14 cellular contexts compared by ENCODE assay signal in the genomic region with DNA sequence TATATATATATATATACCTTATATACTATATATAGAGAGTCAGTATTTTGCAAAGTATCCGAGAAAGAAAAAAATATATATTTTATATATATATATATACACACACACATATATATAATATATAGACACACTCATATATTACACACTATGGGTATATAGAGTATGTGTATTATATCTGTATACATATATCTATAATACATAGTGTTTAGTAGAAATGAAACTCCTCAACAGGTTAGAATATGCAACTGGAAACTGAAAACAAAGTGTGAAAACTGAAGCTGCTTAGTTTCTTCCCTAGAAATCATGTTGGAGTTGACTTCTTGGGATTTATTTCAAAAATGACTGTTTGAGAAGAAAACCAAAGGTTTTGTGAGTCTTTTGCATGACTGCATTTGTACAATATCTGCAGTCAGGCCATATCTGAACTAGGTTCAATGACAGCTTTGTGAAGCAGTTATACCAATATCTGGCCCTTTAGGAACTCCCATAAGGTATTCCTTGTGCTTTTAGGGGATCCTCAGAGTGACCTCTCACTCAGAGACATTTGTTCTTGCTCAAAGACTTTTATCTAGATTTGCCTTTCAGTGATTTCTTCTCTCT.
DNase-seq lines count a peak whose midpoint lies in the region; ATAC-seq, FAIRE-seq and TF ChIP-seq lines count a peak whose summit lies in the region.
"Had no signal": no experiment of that assay in that cellular context is flagged by ENCODE, and none has a peak within 500 bp of the region (broad histone marks: within the 10 kb centered on the region; RNA-seq: fewer than 3 reads in every experiment).

No MANE protein-coding gene starts in this region.

- peaks cover 10% of the 10 kb centered on the region for H3K27me3 Mint-ChIP-seq in activated T-cell treated with anti-CD3 and anti-CD28 coated beads, Interleukin-2, amount 50 U/mL, for 72 hours (ENCODE audit: low read depth)
- peaks cover 3% of the 10 kb centered on the region for H3K27me3 Mint-ChIP-seq in GM23338 (ENCODE audit: insufficient read depth, low read depth, poor library complexity)
- H3K27me3 Mint-ChIP-seq: CD4-positive, alpha-beta memory T cell had no signal

- H3K4me1 ChIP-seq in GM23338 (ENCODE audit: insufficient read depth) (peaks cover 8% of the 10 kb centered on the region), mucosa of descending colon (ENCODE audit: low read depth) (no peaks in the 10 kb centered on the region)
- H3K4me1 ChIP-seq: BLaER1, HAP-1 had no signal

- no peak for DNase-seq in activated T-cell treated with anti-CD3 and anti-CD28 coated beads, Interleukin-2, amount 50 U/mL, for 72 hours
- DNase-seq in activated T-cell treated with anti-CD3 and anti-CD28 coated beads for 4 hours (no peak), GM23338 (ENCODE audit: low spot score) (no peak), frontal cortex (ENCODE audit: low spot score in 2 of 2) (no peak), mucosa of descending colon (no peak)
- DNase-seq in stimulated activated naive CD4-positive, alpha-beta T cell treated with Interleukin-2 at 50 U/mL for 16 hours (lab: John Stamatoyannopoulos, UW): no peak
- DNase-seq: CD4-positive, alpha-beta memory T cell; DMS79 treated with DMSO at 0.1 percent for 48 hours had no signal

- H3K4me2 ChIP-seq in GM23338: no peak overlapping the region
- H3K4me2 ChIP-seq: BLaER1 had no signal

- peak; percentile 67 for FAIRE-seq in A204.1 (lab: Jason Lieb, UNC)
- peak; percentile 71 for FAIRE-seq in frontal cortex (lab: Jason Lieb, UNC)
- FAIRE-seq: GM12878, GM19239 had no signal

- H3K36me3 ChIP-seq in GM23338 (ENCODE audit: insufficient read depth) (peaks cover 7% of the 10 kb centered on the region; the same call in 1 of the 2 replicates), mucosa of descending colon (ENCODE audit: low read depth) (no peaks in the 10 kb centered on the region)
- H3K36me3 ChIP-seq: BLaER1, HAP-1 had no signal

- H4K20me1 ChIP-seq in GM23338 (replicated peaks; ENCODE audit: insufficient read depth): no peaks in the 10 kb centered on the region
- H4K20me1 ChIP-seq: BLaER1 had no signal

- H3K4me3 ChIP-seq in GM23338 (no peak overlapping the region), mucosa of descending colon (no peak overlapping the region)
- H3K4me3 ChIP-seq: BLaER1, GM12878, HAP-1 had no signal

- H3F3A ChIP-seq in GM23338 (replicated peaks; ENCODE audit: low read depth): no peaks in the 10 kb centered on the region

- H3K9me3 Mint-ChIP-seq in activated T-cell treated with anti-CD3 and anti-CD28 coated beads, Interleukin-2, amount 50 U/mL, for 72 hours: peaks cover 4 to 5% of the 10 kb centered on the region in 2 donors
- peaks cover 21% of the 10 kb centered on the region for H3K9me3 Mint-ChIP-seq in GM23338

- H3K4me1 Mint-ChIP-seq in activated T-cell treated with anti-CD3 and anti-CD28 coated beads, Interleukin-2, amount 50 U/mL, for 72 hours (ENCODE audit: low read depth): peaks cover 32% of the 10 kb centered on the region
- H3K4me1 Mint-ChIP-seq in GM23338: peaks cover 8% of the 10 kb centered on the region

- H3K27ac Mint-ChIP-seq in activated T-cell treated with anti-CD3 and anti-CD28 coated beads, Interleukin-2, amount 50 U/mL, for 72 hours: no peak overlapping the region
- H3K27ac Mint-ChIP-seq in GM23338: no peak overlapping the region
- H3K27ac Mint-ChIP-seq: CD4-positive, alpha-beta memory T cell had no signal

- intact Hi-C loops in mucosa of descending colon (cut with DNase I, micrococcal nuclease): no loop called here

- no peaks in the 10 kb centered on the region for H3K27me3 ChIP-seq in GM23338 (ENCODE audit: insufficient read depth)
- H3K27me3 ChIP-seq: BLaER1 had no signal

- H3K4me3 Mint-ChIP-seq in activated T-cell treated with anti-CD3 and anti-CD28 coated beads, Interleukin-2, amount 50 U/mL, for 72 hours: no peak overlapping the region
- no peak overlapping the region for H3K4me3 Mint-ChIP-seq in GM23338
- H3K4me3 Mint-ChIP-seq: CD14-positive monocyte; CD4-positive, alpha-beta memory T cell had no signal

- TF ChIP-seq CTCF in GM23338 (conservative IDR thresholded peaks at IDR 0.05; ENCODE audit: low read depth in 2 of 2): no peak
- TF ChIP-seq CTCF in mucosa of descending colon (IDR thresholded peaks at IDR 0.05): no peak

- no peaks in the 10 kb centered on the region for H3K9me2 ChIP-seq in GM23338 (ENCODE audit: insufficient read depth)

- peaks cover 4 to 9% of the 10 kb centered on the region in 2 donors for H3K36me3 Mint-ChIP-seq in activated T-cell treated with anti-CD3 and anti-CD28 coated beads, Interleukin-2, amount 50 U/mL, for 72 hours (ENCODE audit: insufficient read depth in 2 of 2)
- H3K36me3 Mint-ChIP-seq in GM23338 (ENCODE audit: low read depth): peaks cover 40% of the 10 kb centered on the region
- H3K36me3 Mint-ChIP-seq: CD14-positive monocyte had no signal

- H3K9me3 ChIP-seq in mucosa of descending colon: no peaks in the 10 kb centered on the region
- H3K9me3 ChIP-seq: BLaER1, HAP-1 had no signal

- H2AFZ ChIP-seq in GM23338: peak overlapping the region; percentile 64; the same call in 1 of the 2 replicates

- no peaks in the 10 kb centered on the region for H3K79me2 ChIP-seq in GM23338 (replicated peaks; ENCODE audit: insufficient read depth)

- ATAC-seq in activated T-cell treated with anti-CD3 and anti-CD28 coated beads, Interleukin-2, amount 50 U/mL, for 72 hours (replicated peaks in 1 of 2): peak; percentile 41 to 53
- ATAC-seq in GM23338 (no peak), mucosa of descending colon (no peak)
- ATAC-seq: GM12878 had no signal

- H3K27ac ChIP-seq in GM23338 (ENCODE audit: low read depth): no peak overlapping the region
- H3K27ac ChIP-seq: BLaER1 had no signal

TF ChIP-seq in GM23338, 12 proteins besides CTCF, POLR2A, EP300 and RAD21 (continues in another document):
- TF ChIP-seq, protein P1, sequence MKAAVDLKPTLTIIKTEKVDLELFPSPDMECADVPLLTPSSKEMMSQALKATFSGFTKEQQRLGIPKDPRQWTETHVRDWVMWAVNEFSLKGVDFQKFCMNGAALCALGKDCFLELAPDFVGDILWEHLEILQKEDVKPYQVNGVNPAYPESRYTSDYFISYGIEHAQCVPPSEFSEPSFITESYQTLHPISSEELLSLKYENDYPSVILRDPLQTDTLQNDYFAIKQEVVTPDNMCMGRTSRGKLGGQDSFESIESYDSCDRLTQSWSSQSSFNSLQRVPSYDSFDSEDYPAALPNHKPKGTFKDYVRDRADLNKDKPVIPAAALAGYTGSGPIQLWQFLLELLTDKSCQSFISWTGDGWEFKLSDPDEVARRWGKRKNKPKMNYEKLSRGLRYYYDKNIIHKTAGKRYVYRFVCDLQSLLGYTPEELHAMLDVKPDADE (IDR thresholded peaks at IDR 0.05): no peak
- TF ChIP-seq, protein P2, sequence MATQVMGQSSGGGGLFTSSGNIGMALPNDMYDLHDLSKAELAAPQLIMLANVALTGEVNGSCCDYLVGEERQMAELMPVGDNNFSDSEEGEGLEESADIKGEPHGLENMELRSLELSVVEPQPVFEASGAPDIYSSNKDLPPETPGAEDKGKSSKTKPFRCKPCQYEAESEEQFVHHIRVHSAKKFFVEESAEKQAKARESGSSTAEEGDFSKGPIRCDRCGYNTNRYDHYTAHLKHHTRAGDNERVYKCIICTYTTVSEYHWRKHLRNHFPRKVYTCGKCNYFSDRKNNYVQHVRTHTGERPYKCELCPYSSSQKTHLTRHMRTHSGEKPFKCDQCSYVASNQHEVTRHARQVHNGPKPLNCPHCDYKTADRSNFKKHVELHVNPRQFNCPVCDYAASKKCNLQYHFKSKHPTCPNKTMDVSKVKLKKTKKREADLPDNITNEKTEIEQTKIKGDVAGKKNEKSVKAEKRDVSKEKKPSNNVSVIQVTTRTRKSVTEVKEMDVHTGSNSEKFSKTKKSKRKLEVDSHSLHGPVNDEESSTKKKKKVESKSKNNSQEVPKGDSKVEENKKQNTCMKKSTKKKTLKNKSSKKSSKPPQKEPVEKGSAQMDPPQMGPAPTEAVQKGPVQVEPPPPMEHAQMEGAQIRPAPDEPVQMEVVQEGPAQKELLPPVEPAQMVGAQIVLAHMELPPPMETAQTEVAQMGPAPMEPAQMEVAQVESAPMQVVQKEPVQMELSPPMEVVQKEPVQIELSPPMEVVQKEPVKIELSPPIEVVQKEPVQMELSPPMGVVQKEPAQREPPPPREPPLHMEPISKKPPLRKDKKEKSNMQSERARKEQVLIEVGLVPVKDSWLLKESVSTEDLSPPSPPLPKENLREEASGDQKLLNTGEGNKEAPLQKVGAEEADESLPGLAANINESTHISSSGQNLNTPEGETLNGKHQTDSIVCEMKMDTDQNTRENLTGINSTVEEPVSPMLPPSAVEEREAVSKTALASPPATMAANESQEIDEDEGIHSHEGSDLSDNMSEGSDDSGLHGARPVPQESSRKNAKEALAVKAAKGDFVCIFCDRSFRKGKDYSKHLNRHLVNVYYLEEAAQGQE (IDR thresholded peaks at IDR 0.05; ENCODE audit: unreplicated experiment): no peak
- TF ChIP-seq ZNF114 (CRISPR knock-in tag; IDR thresholded peaks at IDR 0.05) (no peak), EZH2 (IDR thresholded peaks at IDR 0.05; ENCODE audit: low read depth, unreplicated experiment) (no peak), EZH2phosphoT487 (IDR thresholded peaks at IDR 0.05; ENCODE audit: unreplicated experiment) (no peak), JUNB (IDR thresholded peaks at IDR 0.05; ENCODE audit: unreplicated experiment) (no peak), POLR2AphosphoS5 (IDR thresholded peaks at IDR 0.05; ENCODE audit: low read depth) (no peak), CREB1 (CRISPR knock-in tag; IDR thresholded peaks at IDR 0.05; ENCODE audit: low read depth) (no peak), ZNF331 (CRISPR knock-in tag; IDR thresholded peaks at IDR 0.05; ENCODE audit: low read depth) (no peak), STAT1 (IDR thresholded peaks at IDR 0.05; ENCODE audit: unreplicated experiment) (no peak), NANOG (IDR thresholded peaks at IDR 0.05; ENCODE audit: borderline replicate concordance) (no peak)

Comparison
In these comparisons a context has a peak if more than half of its experiments do, and no peak if none do; other contexts are left out.
1. ATAC-seq: peak in activated T-cell treated with anti-CD3 and anti-CD28 coated beads, Interleukin-2, amount 50 U/mL, for 72 hours (2 of 2); none in GM23338 (single experiment) and mucosa of descending colon (single experiment).